ENCODE assay signal across 10 cellular contexts in genomic region chr2:226794751-226795171, GRCh38. TPM values are rescaled to one million over a fixed set of nuclear protein-coding genes. Genes with fewer than 3 reads are reported as not detected.
A peak's percentile ranks its signal among the peaks of the same experiment; 100 is the strongest.
DNase-seq lines count a peak whose midpoint lies in the region; ATAC-seq, FAIRE-seq and TF ChIP-seq lines count a peak whose summit lies in the region.
"Had no signal": no experiment of that assay in that cellular context is flagged by ENCODE, and none has a peak within 500 bp of the region (broad histone marks: within the 10 kb centered on the region; RNA-seq: fewer than 3 reads in every experiment).

No MANE protein-coding gene starts in this region.

- peak overlapping the region; percentile 84 for H3K4me2 ChIP-seq in GM23338

- intact Hi-C loops in gastrocnemius medialis (cut with DNase I; ENCODE audit: low total_unique reads), result loop anchor here (2.0 to 10.0 kb wide), 6 partner anchors 37 to 650 kb away; no protein-coding TSS in a partner anchor

- peaks cover 67% of the 10 kb centered on the region for H3K79me2 ChIP-seq in GM23338 (replicated peaks; ENCODE audit: insufficient read depth)

- in situ Hi-C loops in gastrocnemius medialis (cut with MboI; ENCODE audit: low sequenced_read_pairs in 4 of 4), result loop anchor here in 2 of 4 donors (5.0 to 25.0 kb wide), 3 partner anchors 50 to 132 kb away; no protein-coding TSS in a partner anchor

- H3K27ac ChIP-seq in GM23338 (ENCODE audit: low read depth) (no peak overlapping the region), gastrocnemius medialis (peak overlapping the region; percentile 95 to 99 (median 98))

- H3K27me3 Mint-ChIP-seq in GM23338 (ENCODE audit: insufficient read depth, low read depth, poor library complexity), result peaks cover 15% of the 10 kb centered on the region
- H3K27me3 Mint-ChIP-seq: activated B cell treated with CpG ODN at 0.5 μM for 24 hours had no signal

- TF ChIP-seq POLR2A in gastrocnemius medialis (IDR thresholded peaks at IDR 0.05), result no peak

- H3K4me1 ChIP-seq in GM23338 (ENCODE audit: insufficient read depth) (peaks cover 46% of the 10 kb centered on the region), gastrocnemius medialis (peaks cover 47 to 57% of the 10 kb centered on the region in 2 donors)

- no peaks in the 10 kb centered on the region for H3K9me3 ChIP-seq in gastrocnemius medialis
- H3K9me3 ChIP-seq: HAP-1 had no signal

- no peak for FAIRE-seq in RCC 7860 (lab: Jason Lieb, UNC)

- peaks cover 50% of the 10 kb centered on the region for H3K4me1 Mint-ChIP-seq in GM23338

- H3K27me3 ChIP-seq in GM23338 (ENCODE audit: insufficient read depth), result no peaks in the 10 kb centered on the region
- no peaks in the 10 kb centered on the region for H3K27me3 ChIP-seq in gastrocnemius medialis

- H3K9me2 ChIP-seq in GM23338 (ENCODE audit: insufficient read depth), result no peaks in the 10 kb centered on the region

- peaks cover 20% of the 10 kb centered on the region; the same call in 2 of the 3 replicates for H3K9me3 Mint-ChIP-seq in GM23338
- H3K9me3 Mint-ChIP-seq: activated B cell treated with CpG ODN at 0.5 μM for 24 hours had no signal

- peaks cover 41% of the 10 kb centered on the region for H3K36me3 Mint-ChIP-seq in GM23338 (ENCODE audit: low read depth)

- H3K4me3 ChIP-seq in GM23338, result peak overlapping the region; percentile 54
- peak overlapping the region; percentile 67 to 79 for H3K4me3 ChIP-seq in foreskin fibroblast (ENCODE audit: low read depth in 1 of 2, low read length in 2 of 2)
- peak overlapping the region; percentile 19 to 95 (median 80) for H3K4me3 ChIP-seq in gastrocnemius medialis
- H3K4me3 ChIP-seq: HAP-1 had no signal

- H3K4me3 Mint-ChIP-seq in GM23338, result peak overlapping the region; percentile 62
- H3K4me3 Mint-ChIP-seq: activated B cell treated with CpG ODN at 0.5 μM for 24 hours had no signal

- H4K20me1 ChIP-seq in GM23338 (replicated peaks; ENCODE audit: insufficient read depth), result 0 out of 2 replicates have a peak, but pooled peaks cover 4% of the 10 kb centered on the region

- H3K27ac Mint-ChIP-seq in GM23338, result 0 out of 2 replicates have a peak overlapping the region, but pooled peaks have one; percentile 41
- H3K27ac Mint-ChIP-seq: activated B cell treated with CpG ODN at 0.5 μM for 24 hours had no signal

- ATAC-seq in GM23338 (no peak), gastrocnemius medialis (no peak), GM21717 (IDR thresholded peaks at IDR 0.05; ENCODE audit: unreplicated experiment) (no peak), HG03039 (IDR thresholded peaks at IDR 0.05; ENCODE audit: unreplicated experiment) (no peak), GM19397 (IDR thresholded peaks at IDR 0.05; ENCODE audit: unreplicated experiment) (no peak)

- no peaks in the 10 kb centered on the region for H3K36me3 ChIP-seq in GM23338 (ENCODE audit: insufficient read depth)
- H3K36me3 ChIP-seq in gastrocnemius medialis, result no peaks in the 10 kb centered on the region
- H3K36me3 ChIP-seq: HAP-1 had no signal

- H3F3A ChIP-seq in GM23338 (replicated peaks; ENCODE audit: low read depth), result peaks cover 5% of the 10 kb centered on the region; the same call in 1 of the 2 replicates

- no peak overlapping the region for H2AFZ ChIP-seq in GM23338

- DNase-seq in GM23338 (ENCODE audit: low spot score) (peak; percentile 43), RCC 7860 (ENCODE audit: low spot score) (peak; percentile 44), foreskin fibroblast (peak; percentile 60 to 80), gastrocnemius medialis (peak; percentile 47 to 55), COR-L47 (lab: John Stamatoyannopoulos, UW) (no peak)
- DNase-seq: activated B cell treated with CpG ODN at 0.5 μM for 24 hours had no signal

- TF ChIP-seq CTCF in GM23338 (conservative IDR thresholded peaks at IDR 0.05; ENCODE audit: low read depth in 2 of 2) (no peak), foreskin fibroblast (IDR thresholded peaks at IDR 0.05; ENCODE audit: low read depth, low read length) (no peak), gastrocnemius medialis (IDR thresholded peaks at IDR 0.05 in 4 of 5, conservative IDR thresholded peaks at IDR 0.05 in 1 of 5) (no peak)

TF ChIP-seq in GM23338, 12 proteins besides CTCF, POLR2A, EP300 and RAD21:
- TF ChIP-seq, protein P1, sequence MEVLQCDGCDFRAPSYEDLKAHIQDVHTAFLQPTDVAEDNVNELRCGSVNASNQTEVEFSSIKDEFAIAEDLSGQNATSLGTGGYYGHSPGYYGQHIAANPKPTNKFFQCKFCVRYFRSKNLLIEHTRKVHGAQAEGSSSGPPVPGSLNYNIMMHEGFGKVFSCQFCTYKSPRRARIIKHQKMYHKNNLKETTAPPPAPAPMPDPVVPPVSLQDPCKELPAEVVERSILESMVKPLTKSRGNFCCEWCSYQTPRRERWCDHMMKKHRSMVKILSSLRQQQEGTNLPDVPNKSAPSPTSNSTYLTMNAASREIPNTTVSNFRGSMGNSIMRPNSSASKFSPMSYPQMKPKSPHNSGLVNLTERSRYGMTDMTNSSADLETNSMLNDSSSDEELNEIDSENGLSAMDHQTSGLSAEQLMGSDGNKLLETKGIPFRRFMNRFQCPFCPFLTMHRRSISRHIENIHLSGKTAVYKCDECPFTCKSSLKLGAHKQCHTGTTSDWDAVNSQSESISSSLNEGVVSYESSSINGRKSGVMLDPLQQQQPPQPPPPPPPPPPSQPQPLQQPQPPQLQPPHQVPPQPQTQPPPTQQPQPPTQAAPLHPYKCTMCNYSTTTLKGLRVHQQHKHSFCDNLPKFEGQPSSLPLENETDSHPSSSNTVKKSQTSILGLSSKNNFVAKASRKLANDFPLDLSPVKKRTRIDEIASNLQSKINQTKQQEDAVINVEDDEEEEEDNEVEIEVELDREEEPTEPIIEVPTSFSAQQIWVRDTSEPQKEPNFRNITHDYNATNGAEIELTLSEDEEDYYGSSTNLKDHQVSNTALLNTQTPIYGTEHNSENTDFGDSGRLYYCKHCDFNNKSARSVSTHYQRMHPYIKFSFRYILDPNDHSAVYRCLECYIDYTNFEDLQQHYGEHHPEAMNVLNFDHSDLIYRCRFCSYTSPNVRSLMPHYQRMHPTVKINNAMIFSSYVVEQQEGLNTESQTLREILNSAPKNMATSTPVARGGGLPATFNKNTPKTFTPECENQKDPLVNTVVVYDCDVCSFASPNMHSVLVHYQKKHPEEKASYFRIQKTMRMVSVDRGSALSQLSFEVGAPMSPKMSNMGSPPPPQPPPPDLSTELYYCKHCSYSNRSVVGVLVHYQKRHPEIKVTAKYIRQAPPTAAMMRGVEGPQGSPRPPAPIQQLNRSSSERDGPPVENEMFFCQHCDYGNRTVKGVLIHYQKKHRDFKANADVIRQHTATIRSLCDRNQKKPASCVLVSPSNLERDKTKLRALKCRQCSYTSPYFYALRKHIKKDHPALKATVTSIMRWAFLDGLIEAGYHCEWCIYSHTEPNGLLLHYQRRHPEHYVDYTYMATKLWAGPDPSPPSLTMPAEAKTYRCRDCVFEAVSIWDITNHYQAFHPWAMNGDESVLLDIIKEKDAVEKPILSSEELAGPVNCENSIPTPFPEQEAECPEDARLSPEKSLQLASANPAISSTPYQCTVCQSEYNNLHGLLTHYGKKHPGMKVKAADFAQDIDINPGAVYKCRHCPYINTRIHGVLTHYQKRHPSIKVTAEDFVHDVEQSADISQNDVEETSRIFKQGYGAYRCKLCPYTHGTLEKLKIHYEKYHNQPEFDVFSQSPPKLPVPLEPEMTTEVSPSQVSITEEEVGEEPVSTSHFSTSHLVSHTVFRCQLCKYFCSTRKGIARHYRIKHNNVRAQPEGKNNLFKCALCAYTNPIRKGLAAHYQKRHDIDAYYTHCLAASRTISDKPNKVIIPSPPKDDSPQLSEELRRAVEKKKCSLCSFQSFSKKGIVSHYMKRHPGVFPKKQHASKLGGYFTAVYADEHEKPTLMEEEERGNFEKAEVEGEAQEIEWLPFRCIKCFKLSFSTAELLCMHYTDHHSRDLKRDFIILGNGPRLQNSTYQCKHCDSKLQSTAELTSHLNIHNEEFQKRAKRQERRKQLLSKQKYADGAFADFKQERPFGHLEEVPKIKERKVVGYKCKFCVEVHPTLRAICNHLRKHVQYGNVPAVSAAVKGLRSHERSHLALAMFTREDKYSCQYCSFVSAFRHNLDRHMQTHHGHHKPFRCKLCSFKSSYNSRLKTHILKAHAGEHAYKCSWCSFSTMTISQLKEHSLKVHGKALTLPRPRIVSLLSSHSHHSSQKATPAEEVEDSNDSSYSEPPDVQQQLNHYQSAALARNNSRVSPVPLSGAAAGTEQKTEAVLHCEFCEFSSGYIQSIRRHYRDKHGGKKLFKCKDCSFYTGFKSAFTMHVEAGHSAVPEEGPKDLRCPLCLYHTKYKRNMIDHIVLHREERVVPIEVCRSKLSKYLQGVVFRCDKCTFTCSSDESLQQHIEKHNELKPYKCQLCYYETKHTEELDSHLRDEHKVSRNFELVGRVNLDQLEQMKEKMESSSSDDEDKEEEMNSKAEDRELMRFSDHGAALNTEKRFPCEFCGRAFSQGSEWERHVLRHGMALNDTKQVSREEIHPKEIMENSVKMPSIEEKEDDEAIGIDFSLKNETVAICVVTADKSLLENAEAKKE (CRISPR knock-in tag; IDR thresholded peaks at IDR 0.05), result no peak
- TF ChIP-seq EZH2 (IDR thresholded peaks at IDR 0.05; ENCODE audit: low read depth, unreplicated experiment), result no peak
- TF ChIP-seq, protein P2, sequence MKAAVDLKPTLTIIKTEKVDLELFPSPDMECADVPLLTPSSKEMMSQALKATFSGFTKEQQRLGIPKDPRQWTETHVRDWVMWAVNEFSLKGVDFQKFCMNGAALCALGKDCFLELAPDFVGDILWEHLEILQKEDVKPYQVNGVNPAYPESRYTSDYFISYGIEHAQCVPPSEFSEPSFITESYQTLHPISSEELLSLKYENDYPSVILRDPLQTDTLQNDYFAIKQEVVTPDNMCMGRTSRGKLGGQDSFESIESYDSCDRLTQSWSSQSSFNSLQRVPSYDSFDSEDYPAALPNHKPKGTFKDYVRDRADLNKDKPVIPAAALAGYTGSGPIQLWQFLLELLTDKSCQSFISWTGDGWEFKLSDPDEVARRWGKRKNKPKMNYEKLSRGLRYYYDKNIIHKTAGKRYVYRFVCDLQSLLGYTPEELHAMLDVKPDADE (IDR thresholded peaks at IDR 0.05), result no peak
- no peak for TF ChIP-seq ZNF114 (CRISPR knock-in tag; IDR thresholded peaks at IDR 0.05)
- no peak for TF ChIP-seq NANOG (IDR thresholded peaks at IDR 0.05; ENCODE audit: borderline replicate concordance)
TF ChIP-seq in GM23338: peak in this region for 0.

RNA-seq across cellular contexts. Expression of gene IRS1, which starts 4.9 kb away (rescaled TPM):
- 20.4 and 26.2 TPM in 2 replicates for total RNA-seq in GM23338 (2014; rRNA removed; shearing (Covaris generic))
- polyA plus RNA-seq in GM23338 (2016; fragmentation: Nextera tagmentation; extraction: Ambion mirVana), result 6.2 and 6.9 TPM in 2 replicates
- 10 to 100 TPM in 1 of 4 donors, 1 to 10 TPM in 3; 2.2 to 71.1 (median 6.3) TPM for total RNA-seq in gastrocnemius medialis

RNA-seq across cellular contexts. Expression of gene RHBDD1, which starts 41.1 kb away (rescaled TPM):
- total RNA-seq in GM23338 (2014; rRNA removed; shearing (Covaris generic)), result 13.0 and 16.4 TPM in 2 replicates
- polyA plus RNA-seq in GM23338 (2016; fragmentation: Nextera tagmentation; extraction: Ambion mirVana), result 6.3 and 7.3 TPM in 2 replicates
- total RNA-seq in gastrocnemius medialis, result 10 to 100 TPM in 1 of 4 donors, 1 to 10 TPM in 3; 6.2 to 14.2 (median 8.7) TPM
